9 cellular contexts compared by ENCODE assay signal in the genomic region with DNA sequence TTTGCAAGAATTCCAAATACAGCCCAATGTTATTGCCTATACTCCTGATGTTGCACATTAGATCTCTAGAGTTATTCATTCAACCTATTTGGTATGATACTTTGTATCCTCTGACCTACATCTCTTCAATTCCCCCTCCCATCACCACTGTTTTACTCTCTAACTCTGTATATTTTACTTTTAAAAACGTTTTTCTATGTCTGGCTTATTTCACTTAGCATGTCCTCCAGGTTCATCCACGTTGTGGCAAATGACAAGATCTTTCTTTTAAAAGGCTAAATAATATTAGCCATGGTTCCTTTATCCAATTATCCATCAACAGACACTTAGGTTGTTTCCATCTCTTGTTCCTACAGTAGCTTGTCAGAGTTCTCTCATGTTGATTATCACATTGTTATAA.
"Had no signal": no experiment of that assay in that cellular context is flagged by ENCODE, and none has a peak within 500 bp of the region (broad histone marks: within the 10 kb centered on the region; RNA-seq: fewer than 3 reads in every experiment).

No MANE protein-coding gene starts in this region.

- DNase-seq: GOT3, H7, H9, HCEC 1CT had no signal

- ATAC-seq: GM23338, HCT116 had no signal

- H3K4me1 ChIP-seq: HAP-1 had no signal

- H3K4me1 Mint-ChIP-seq: GM23338, H9 had no signal

- H3K9me3 ChIP-seq: HAP-1 had no signal

- H3K36me3 ChIP-seq: HAP-1 had no signal

- H3K4me2 ChIP-seq: GM23338 had no signal

- H3K9ac ChIP-seq: GM23248 had no signal

- H3K27ac Mint-ChIP-seq: GM23338, H9, HFFc6 had no signal

- H3K4me3 Mint-ChIP-seq: GM23338, H9, HFFc6 had no signal

- H3K9me3 Mint-ChIP-seq: GM23338, HFFc6 had no signal

- H2AFZ ChIP-seq: GM23248, GM23338 had no signal

- H3K27ac ChIP-seq: GM23248 had no signal

- H3K4me3 ChIP-seq: GM23248, GM23338, HAP-1 had no signal
